21 cellular contexts compared by ENCODE assay signal in the genomic region with DNA sequence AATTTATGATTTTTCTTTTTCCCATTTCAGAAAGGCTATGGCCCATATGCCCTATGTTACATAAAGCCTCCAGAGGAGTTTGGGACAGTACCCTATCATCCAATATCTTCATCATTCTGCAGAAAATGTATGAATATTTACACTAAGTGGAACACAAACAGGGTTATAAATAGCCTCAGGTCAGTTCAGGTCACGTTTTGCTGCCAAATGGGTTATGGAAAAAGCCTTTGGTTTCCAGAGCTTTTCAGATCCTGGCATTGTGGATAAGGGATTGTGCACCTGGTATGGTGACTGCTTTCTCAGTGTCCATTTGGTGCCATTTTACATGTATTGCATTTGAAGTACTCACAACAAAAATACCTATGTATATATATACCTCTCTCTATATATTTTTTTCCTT. TPM values are rescaled to one million over a fixed set of nuclear protein-coding genes. Genes with fewer than 3 reads are reported as not detected.
DNase-seq lines count a peak whose midpoint lies in the region; ATAC-seq and TF ChIP-seq lines count a peak whose summit lies in the region.
"Had no signal": no experiment of that assay in that cellular context is flagged by ENCODE, and none has a peak within 500 bp of the region (broad histone marks: within the 10 kb centered on the region; RNA-seq: fewer than 3 reads in every experiment).

No MANE protein-coding gene starts in this region.

- intact Hi-C loops in left ventricle myocardium superior (cut with micrococcal nuclease): no loop called here
- intact Hi-C loops in CD4-positive, alpha-beta T cell (cut with DNase I, micrococcal nuclease): no loop called here

- POLR2A ChIA-PET in CD4-positive, alpha-beta T cell (lab: Charles Lee): interaction anchor here (1.4 kb wide), 1 partner anchor 20 kb away, joined by 3 read pairs; no protein-coding TSS in a partner anchor

- H3K27ac ChIP-seq in ACC112 (ENCODE audit: low read depth, low read length): peak overlapping the region; percentile 60
- peak overlapping the region; percentile 40 for H3K27ac ChIP-seq in brain microvascular endothelial cell
- peak overlapping the region; percentile 33 for H3K27ac ChIP-seq in parathyroid adenoma
- no peak overlapping the region for H3K27ac ChIP-seq in CD4-positive, alpha-beta T cell (ENCODE audit: low read depth, low read length)
- H3K27ac ChIP-seq: SJCRH30 had no signal

- H3K36me3 Mint-ChIP-seq in CD4-positive, alpha-beta T cell (ENCODE audit: low read depth): no peaks in the 10 kb centered on the region
- no peaks in the 10 kb centered on the region for H3K36me3 Mint-ChIP-seq in stimulated activated memory B cell treated with anti-CD40 and anti-IgM and Interleukin-4, amounts not matched to agents 10 μg/mL and 1 μg/mL and 100 μg/mL, for 72 hours
- H3K36me3 Mint-ChIP-seq: CD8-positive, alpha-beta memory T cell had no signal

- H3K27ac Mint-ChIP-seq in CD4-positive, alpha-beta T cell: no peak overlapping the region
- H3K27ac Mint-ChIP-seq in stimulated activated memory B cell treated with anti-CD40 and anti-IgM and Interleukin-4, amounts not matched to agents 10 μg/mL and 1 μg/mL and 100 μg/mL, for 72 hours: no peak overlapping the region

- H3K4me3 ChIP-seq in ACC112 (ENCODE audit: low read depth, low read length): peak overlapping the region; percentile 26; the same call in 1 of the 2 replicates
- no peak overlapping the region for H3K4me3 ChIP-seq in brain microvascular endothelial cell (ENCODE audit: low read depth, low read length)
- no peak overlapping the region for H3K4me3 ChIP-seq in parathyroid adenoma (ENCODE audit: low read depth, low read length)
- H3K4me3 ChIP-seq: GM12878, SJCRH30 had no signal

- in situ Hi-C loops in brain microvascular endothelial cell (cut with HindIII; ENCODE audit: low pct_ligation_motif_present, low sequenced_read_pairs): no loop called here

- H3K79me2 ChIP-seq in ACC112 (ENCODE audit: control insufficient read depth, insufficient read depth, low read length, unreplicated experiment) (peaks cover 40% of the 10 kb centered on the region), parathyroid adenoma (peaks cover 37% of the 10 kb centered on the region)

- H3K9me3 Mint-ChIP-seq in CD4-positive, alpha-beta T cell: no peaks in the 10 kb centered on the region
- no peaks in the 10 kb centered on the region for H3K9me3 Mint-ChIP-seq in stimulated activated memory B cell treated with anti-CD40 and anti-IgM and Interleukin-4, amounts not matched to agents 10 μg/mL and 1 μg/mL and 100 μg/mL, for 72 hours
- H3K9me3 Mint-ChIP-seq: CD8-positive, alpha-beta memory T cell; natural killer cell had no signal

- TF ChIP-seq CTCF in brain microvascular endothelial cell (IDR thresholded peaks at IDR 0.05; ENCODE audit: low read depth, low read length, missing control alignments): no peak
- TF ChIP-seq CTCF in parathyroid adenoma (IDR thresholded peaks at IDR 0.05): no peak
- TF ChIP-seq CTCF in CD4-positive, alpha-beta T cell (IDR thresholded peaks at IDR 0.05): no peak

- CTCF ChIA-PET in CD4-positive, alpha-beta T cell (lab: Charles Lee): interaction anchor here (0.9 kb wide), 1 partner anchor 98 kb away, joined by 3 read pairs; no protein-coding TSS in a partner anchor

- peak overlapping the region; percentile 9 for H3K4me2 ChIP-seq in parathyroid adenoma (ENCODE audit: low read length)

- H3K36me3 ChIP-seq in ACC112 (ENCODE audit: insufficient read depth, low read length): no peaks in the 10 kb centered on the region
- H3K36me3 ChIP-seq in brain microvascular endothelial cell (replicated peaks): peaks cover under 1% of the 10 kb centered on the region
- H3K36me3 ChIP-seq in parathyroid adenoma (ENCODE audit: control insufficient read depth, insufficient read depth, low read length): no peaks in the 10 kb centered on the region
- H3K36me3 ChIP-seq: SJCRH30 had no signal

- DNase-seq in brain microvascular endothelial cell: no peak
- DNase-seq in left ventricle myocardium superior: no peak
- no peak for DNase-seq in CD4-positive, alpha-beta T cell
- DNase-seq in erythroblast (lab: John Stamatoyannopoulos, UW): no peak
- DNase-seq: activated CD4-positive, alpha-beta T cell treated with anti-CD3 and anti-CD28 coated beads, Interleukin-2, amount 50 U/mL, for 1 hour; activated T-cell treated with anti-CD3 and anti-CD28 coated beads, Interleukin-2, amount 50 U/mL, for 1 hour; CD8-positive, alpha-beta memory T cell; cortex of kidney; GOT3; Kasumi-1; natural killer cell; NCI-H1417 treated with DMSO at 0.1 percent for 48 hours; NCI-H510A treated with DMSO at 0.1 percent for 48 hours; SJCRH30; stimulated activated CD4-positive, alpha-beta T cell treated with anti-CD3 and anti-CD28 coated beads, Interleukin-4, amount 100 ng/mL, for 24 hours; T-helper 9 cell had no signal

- peak; percentile 63 for ATAC-seq in left ventricle myocardium superior
- no peak for ATAC-seq in CD4-positive, alpha-beta T cell (ENCODE audit: poor library complexity)
- ATAC-seq in HG03039 (IDR thresholded peaks at IDR 0.05; ENCODE audit: unreplicated experiment): no peak
- no peak for ATAC-seq in stimulated activated memory B cell treated with anti-CD40 and anti-IgM and Interleukin-4, amounts not matched to agents 10 μg/mL and 1 μg/mL and 100 μg/mL, for 72 hours
- ATAC-seq: GM12878, natural killer cell had no signal

- TF ChIP-seq POLR2A in erythroblast (IDR thresholded peaks at IDR 0.05; ENCODE audit: low read length): no peak

- H3K4me1 ChIP-seq in ACC112 (ENCODE audit: control insufficient read depth, insufficient read depth, low read length, unreplicated experiment) (peaks cover 47% of the 10 kb centered on the region), parathyroid adenoma (peaks cover 14% of the 10 kb centered on the region)
- H3K4me1 ChIP-seq: SJCRH30 had no signal

- H3K4me1 Mint-ChIP-seq in CD4-positive, alpha-beta T cell (ENCODE audit: low read depth): peaks cover 7% of the 10 kb centered on the region
- peaks cover 8% of the 10 kb centered on the region for H3K4me1 Mint-ChIP-seq in stimulated activated memory B cell treated with anti-CD40 and anti-IgM and Interleukin-4, amounts not matched to agents 10 μg/mL and 1 μg/mL and 100 μg/mL, for 72 hours

- no peaks in the 10 kb centered on the region for H3K9me3 ChIP-seq in parathyroid adenoma (ENCODE audit: control insufficient read depth, low read length)
- no peaks in the 10 kb centered on the region for H3K9me3 ChIP-seq in CD4-positive, alpha-beta T cell (ENCODE audit: control insufficient read depth, low read length)
- H3K9me3 ChIP-seq: SJCRH30 had no signal

- H3K9ac ChIP-seq in parathyroid adenoma: no peak overlapping the region

- H3K4me3 Mint-ChIP-seq in CD4-positive, alpha-beta T cell: no peak overlapping the region
- H3K4me3 Mint-ChIP-seq in stimulated activated memory B cell treated with anti-CD40 and anti-IgM and Interleukin-4, amounts not matched to agents 10 μg/mL and 1 μg/mL and 100 μg/mL, for 72 hours: no peak overlapping the region
- H3K4me3 Mint-ChIP-seq: CD8-positive, alpha-beta memory T cell; natural killer cell had no signal

- no peak overlapping the region for H2AFZ ChIP-seq in ACC112 (ENCODE audit: low read length, unreplicated experiment)
- no peak overlapping the region for H2AFZ ChIP-seq in parathyroid adenoma

- H3K27me3 Mint-ChIP-seq in CD4-positive, alpha-beta T cell: no peaks in the 10 kb centered on the region
- peaks cover under 1% of the 10 kb centered on the region for H3K27me3 Mint-ChIP-seq in stimulated activated memory B cell treated with anti-CD40 and anti-IgM and Interleukin-4, amounts not matched to agents 10 μg/mL and 1 μg/mL and 100 μg/mL, for 72 hours
- H3K27me3 Mint-ChIP-seq: CD8-positive, alpha-beta memory T cell had no signal

- H3K27me3 ChIP-seq in ACC112 (ENCODE audit: insufficient read depth, low read length) (no peaks in the 10 kb centered on the region), brain microvascular endothelial cell (replicated peaks) (no peaks in the 10 kb centered on the region), parathyroid adenoma (ENCODE audit: control insufficient read depth, insufficient read depth, low read length) (no peaks in the 10 kb centered on the region)
- H3K27me3 ChIP-seq in CD4-positive, alpha-beta T cell (ENCODE audit: control insufficient read depth, insufficient read depth, low read length): no peaks in the 10 kb centered on the region
- H3K27me3 ChIP-seq: SJCRH30 had no signal

RNA-seq across cellular contexts. Expression of a gene that starts 29.4 kb away (rescaled TPM):
- total RNA-seq in left ventricle myocardium superior: 72.0 TPM
- total RNA-seq in CD4-positive, alpha-beta T cell: 100 to 1,000 TPM; 143 to 153 TPM
